ENCODE assay signal across 1 cellular context in the genomic region with DNA sequence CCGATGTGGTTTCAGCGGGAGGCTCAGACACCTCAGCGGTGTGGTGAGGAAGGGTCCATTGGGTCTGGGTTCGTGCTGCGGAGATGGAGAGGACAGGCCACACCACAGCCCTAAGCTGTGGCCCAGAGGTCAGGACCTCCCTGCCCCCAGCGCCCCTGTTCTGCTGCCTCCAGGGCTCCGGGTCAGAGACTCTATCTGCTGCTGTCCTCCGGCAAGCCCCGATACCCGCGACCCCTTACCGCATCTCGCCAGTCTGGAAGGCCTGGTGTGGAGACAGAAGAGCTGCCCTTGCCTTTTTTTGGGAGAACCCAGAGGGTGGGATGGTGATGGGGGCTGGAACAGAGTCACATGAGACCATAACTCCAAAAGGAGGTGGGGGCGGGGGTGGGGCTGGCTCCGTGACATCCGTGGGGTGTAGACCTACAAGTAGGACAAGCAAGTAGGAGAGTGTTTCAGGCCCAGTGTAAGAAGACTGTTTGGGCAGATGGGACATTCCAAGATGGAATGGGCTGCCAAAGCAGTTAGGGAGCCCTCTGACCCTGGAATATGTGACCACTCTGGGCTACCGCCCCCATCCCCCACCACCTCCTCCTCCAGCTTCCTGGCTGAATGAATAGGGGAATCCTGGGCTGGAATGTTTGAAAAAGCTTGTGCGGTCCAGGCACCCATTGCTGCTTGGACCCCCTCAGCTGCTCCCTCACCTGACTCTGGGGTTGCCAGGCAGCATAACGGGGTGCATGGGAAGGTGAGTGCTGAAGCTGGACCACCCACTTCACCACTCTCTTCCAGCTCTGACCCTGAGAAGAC.
TF ChIP-seq lines count a peak whose summit lies in the region.

No MANE protein-coding gene starts in this region.

TF ChIP-seq in endothelial cell of umbilical vein, 7 proteins besides CTCF, POLR2A, EP300 and RAD21 (continued from another document):
- no peak for TF ChIP-seq MYC (IDR thresholded peaks at IDR 0.05; ENCODE audit: low read depth, low read length)
- TF ChIP-seq EZH2 (IDR thresholded peaks at IDR 0.05; ENCODE audit: borderline replicate concordance, low read depth, low read length, severe bottlenecking), result no peak
- no peak for TF ChIP-seq JUN (IDR thresholded peaks at IDR 0.05; ENCODE audit: borderline replicate concordance, insufficient read depth, insufficient read length, low read depth)
- TF ChIP-seq GATA2 (IDR thresholded peaks at IDR 0.05; ENCODE audit: insufficient read depth, insufficient read length, low read depth, low read length), result no peak
- TF ChIP-seq FOS (IDR thresholded peaks at IDR 0.05; ENCODE audit: borderline replicate concordance, insufficient read depth, low read length), result no peak
- TF ChIP-seq, protein P1, sequence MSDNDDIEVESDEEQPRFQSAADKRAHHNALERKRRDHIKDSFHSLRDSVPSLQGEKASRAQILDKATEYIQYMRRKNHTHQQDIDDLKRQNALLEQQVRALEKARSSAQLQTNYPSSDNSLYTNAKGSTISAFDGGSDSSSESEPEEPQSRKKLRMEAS (IDR thresholded peaks at IDR 0.05; ENCODE audit: insufficient read depth, insufficient read length), result no peak
